In the genomic region with DNA sequence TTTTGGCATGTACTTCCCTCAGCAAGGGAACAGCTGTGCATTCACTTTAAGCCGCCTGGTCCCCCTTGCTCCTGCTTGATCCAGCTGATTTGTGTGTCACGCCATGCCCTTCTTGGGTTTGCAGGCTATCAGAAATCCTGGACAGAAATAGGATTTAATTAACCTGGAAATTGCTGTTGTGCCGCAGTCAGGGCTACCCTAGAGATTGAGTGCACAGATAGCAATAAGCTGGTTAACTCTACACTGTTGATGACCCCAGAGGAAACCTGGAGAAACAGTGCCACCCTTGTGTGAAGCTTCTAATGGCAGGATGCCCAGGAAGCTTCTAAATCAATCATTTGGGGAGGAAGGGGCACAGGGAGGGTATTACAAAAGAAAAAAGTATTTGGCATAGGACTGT, we compare ENCODE assay signal across 10 cellular contexts.
DNase-seq lines count a peak whose midpoint lies in the region; ATAC-seq, FAIRE-seq and TF ChIP-seq lines count a peak whose summit lies in the region.
"Had no signal": no experiment of that assay in that cellular context is flagged by ENCODE, and none has a peak within 500 bp of the region (broad histone marks: within the 10 kb centered on the region; RNA-seq: fewer than 3 reads in every experiment).

No MANE protein-coding gene starts in this region.

- no peak for TF ChIP-seq EP300 in A549 (IDR thresholded peaks at IDR 0.05)

- no peak for TF ChIP-seq POLR2A in A549 (IDR thresholded peaks at IDR 0.05; ENCODE audit: low read length)

- H3K27me3 Mint-ChIP-seq in glutamatergic neuron (ENCODE audit: unreplicated experiment) = peaks cover 5% of the 10 kb centered on the region
- H3K27me3 Mint-ChIP-seq: naive B cell had no signal

- no peak overlapping the region for H3K4me3 ChIP-seq in A549

- H3K4me2 ChIP-seq in A549 = no peak overlapping the region

- peaks cover 4% of the 10 kb centered on the region for H3K9me3 Mint-ChIP-seq in glutamatergic neuron (ENCODE audit: unreplicated experiment)
- H3K9me3 Mint-ChIP-seq: naive B cell had no signal

- ATAC-seq in A549 = peak in 1 of 2 experiments; percentile 44; a peak in 1 of 6 replicates
- no peak for ATAC-seq in HG03469 (IDR thresholded peaks at IDR 0.05; ENCODE audit: unreplicated experiment)

- POLR2A ChIA-PET in A549 (lab: Yijun Ruan, JAX) = no interaction called here

- peaks cover 22% of the 10 kb centered on the region; the same call in 2 of the 3 replicates for H3K4me1 ChIP-seq in A549

- CTCF ChIA-PET in A549 (lab: Yijun Ruan, JAX) = interaction anchor here (0.8 to 1.0 kb wide), 3 partner anchors 22 to 1316 kb away, joined by 3 to 4 read pairs (median 3); no protein-coding TSS in a partner anchor

- TF ChIP-seq RAD21 in A549 (conservative IDR thresholded peaks at IDR 0.05 in 1 of 2, IDR thresholded peaks at IDR 0.05 in 1 of 2) = peak in 1 of 2 experiments; percentile 25; a peak in 1 of 5 replicates

- 87% methylated on average over 3 of the region's 3 CpGs for WGBS in A549 (ENCODE audit: missing lambda C conversion rate)

- peak overlapping the region; percentile 27 for H3K4me3 Mint-ChIP-seq in glutamatergic neuron (ENCODE audit: unreplicated experiment)

- no peak for DNase-seq in A549 (ENCODE audit: low read depth in 1 of 2, low spot score in 1 of 2)
- DNase-seq in Daoy (ENCODE audit: low read depth) = peak; percentile 39
- peak; percentile 87 for DNase-seq in NCI-H69 (lab: John Stamatoyannopoulos, UW)
- DNase-seq in glutamatergic neuron = no peak
- no peak for DNase-seq in SKM-1 treated with dmso at 0.1 percent for 144 hours (lab: John Stamatoyannopoulos, UW; ENCODE audit: unreplicated experiment)
- no peak for DNase-seq in HCEC 1CT
- DNase-seq in stimulated activated CD4-positive, alpha-beta T cell treated with anti-CD3 and anti-CD28 coated beads, Interleukin-12 subunit alpha, Interleukin-12 subunit beta, amount 100 ng/mL, for 4 hours = no peak
- DNase-seq: foreskin fibroblast, naive B cell had no signal

- no peak overlapping the region for H3K27ac ChIP-seq in A549

- H3K36me3 Mint-ChIP-seq in glutamatergic neuron (ENCODE audit: unreplicated experiment) = no peaks in the 10 kb centered on the region

- TF ChIP-seq CTCF in A549 (IDR thresholded peaks at IDR 0.05) (peak; percentile 6; the same call in 1 of the 3 replicates), glutamatergic neuron (IDR thresholded peaks at IDR 0.05; ENCODE audit: partially characterized antibody, unreplicated experiment) (no peak)

- no peak overlapping the region for H3K27ac Mint-ChIP-seq in glutamatergic neuron (ENCODE audit: unreplicated experiment)

- H3K9me3 ChIP-seq in A549 = no peaks in the 10 kb centered on the region

- peaks cover 72% of the 10 kb centered on the region for H3K4me1 Mint-ChIP-seq in glutamatergic neuron (ENCODE audit: low read depth, unreplicated experiment)

- no peak for FAIRE-seq in A549 (lab: Jason Lieb, UNC)

TF ChIP-seq in A549, 52 proteins besides CTCF, POLR2A, EP300 and RAD21:
- no peak for TF ChIP-seq JUNB (IDR thresholded peaks at IDR 0.05)
- TF ChIP-seq KDM5A (IDR thresholded peaks at IDR 0.05) = no peak
- TF ChIP-seq SMC3 (IDR thresholded peaks at IDR 0.05) = no peak
- TF ChIP-seq CBX8 (IDR thresholded peaks at IDR 0.05) = no peak
- no peak for TF ChIP-seq BHLHE40 (IDR thresholded peaks at IDR 0.05; ENCODE audit: low read depth, low read length)
- TF ChIP-seq NFE2L2 (conservative IDR thresholded peaks at IDR 0.05; ENCODE audit: low read length) = no peak
- no peak for TF ChIP-seq JUN (IDR thresholded peaks at IDR 0.05)
- no peak for TF ChIP-seq MAZ (IDR thresholded peaks at IDR 0.05; ENCODE audit: borderline replicate concordance, low read depth, low read length)

Comparison
In these comparisons a context has a peak if more than half of its experiments do, and no peak if none do; other contexts are left out.
1. DNase-seq: peak in Daoy (single experiment) and NCI-H69 (single experiment); none in A549 (0 of 2), glutamatergic neuron (single experiment), SKM-1 treated with dmso at 0.1 percent for 144 hours (single experiment), HCEC 1CT (single experiment) and stimulated activated CD4-positive, alpha-beta T cell treated with anti-CD3 and anti-CD28 coated beads, Interleukin-12 subunit alpha, Interleukin-12 subunit beta, amount 100 ng/mL, for 4 hours (single experiment).